In the genomic region with DNA sequence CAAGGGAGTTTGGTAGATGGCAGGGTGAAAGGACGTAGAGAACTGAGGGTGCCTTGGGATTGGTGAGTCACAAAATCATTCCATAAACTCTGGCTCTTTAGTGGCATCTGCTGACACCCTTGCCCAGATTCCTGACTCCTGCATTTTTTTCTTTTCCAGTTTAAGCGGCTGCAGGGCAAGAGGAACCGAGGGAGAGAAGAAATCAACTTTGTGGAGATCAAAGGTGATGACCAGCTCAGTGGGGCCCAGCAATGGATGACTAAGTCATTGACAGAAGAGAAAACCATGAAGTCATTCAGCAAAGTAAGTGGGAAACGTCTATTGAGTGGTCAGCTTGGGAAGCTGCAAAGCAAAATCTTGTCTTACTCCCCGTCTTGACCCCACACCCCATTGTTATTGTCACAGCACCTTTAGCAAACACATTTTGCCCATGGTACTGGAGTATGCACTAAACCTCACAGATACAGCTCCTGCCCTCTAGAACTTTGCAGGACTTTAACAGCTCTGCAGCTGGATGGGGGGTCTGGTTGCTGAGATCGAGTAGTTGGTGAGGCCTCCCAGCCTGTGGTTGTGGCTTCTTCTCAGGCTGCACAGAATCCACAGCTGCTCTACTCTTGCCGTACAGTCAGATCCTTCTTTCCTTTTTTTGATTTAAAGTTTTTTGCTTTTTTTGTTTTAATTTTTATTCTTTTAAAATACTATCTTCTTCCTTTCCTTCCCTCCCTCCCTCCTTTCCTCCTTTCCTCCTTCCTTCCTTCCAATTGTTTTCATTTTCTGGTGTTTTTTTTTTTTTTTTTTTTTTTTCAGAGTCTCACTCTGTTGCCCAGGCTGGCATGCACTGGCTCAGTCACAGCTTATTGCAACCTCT, we compare ENCODE assay signal across 25 cellular contexts. TPM values are rescaled to one million over a fixed set of nuclear protein-coding genes. Genes with fewer than 3 reads are reported as not detected.
A peak's percentile ranks its signal among the peaks of the same experiment; 100 is the strongest.
DNase-seq lines count a peak whose midpoint lies in the region; ATAC-seq and TF ChIP-seq lines count a peak whose summit lies in the region.
"Had no signal": no experiment of that assay in that cellular context is flagged by ENCODE, and none has a peak within 500 bp of the region (broad histone marks: within the 10 kb centered on the region; RNA-seq: fewer than 3 reads in every experiment).

No MANE protein-coding gene starts in this region.

- 74% methylated on average over 7 of the region's 7 CpGs for WGBS in right cardiac atrium

- H3K9me3 ChIP-seq in cardiac muscle cell (ENCODE audit: low read depth), result no peaks in the 10 kb centered on the region
- no peaks in the 10 kb centered on the region for H3K9me3 ChIP-seq in right cardiac atrium (ENCODE audit: control insufficient read depth, low read length)
- H3K9me3 ChIP-seq in colonic mucosa, result no peaks in the 10 kb centered on the region
- H3K9me3 ChIP-seq: BLaER1 treated with 17β-estradiol and CSF1 and Interleukin-3, amounts not matched to agents 10 nM and 100 nM; right atrium auricular region; SK-N-SH; suprapubic skin; vagina had no signal

- no peak overlapping the region for H3K9ac ChIP-seq in colonic mucosa (ENCODE audit: low read depth in 2 of 2, low read length in 2 of 2)
- H3K9ac ChIP-seq: SK-N-SH had no signal

- no peak for ATAC-seq in right cardiac atrium
- ATAC-seq in HG02970 (IDR thresholded peaks at IDR 0.05; ENCODE audit: low FRiP score, unreplicated experiment), result no peak
- ATAC-seq: naive thymus-derived CD4-positive, alpha-beta T cell had no signal

- peak overlapping the region; percentile 23 for H3K27ac ChIP-seq in cardiac muscle cell
- H3K27ac ChIP-seq in right cardiac atrium (ENCODE audit: low read length), result no peak overlapping the region
- H3K27ac ChIP-seq in colonic mucosa, result no peak overlapping the region
- H3K27ac ChIP-seq: BLaER1 treated with 17β-estradiol and CSF1 and Interleukin-3, amounts not matched to agents 10 nM and 100 nM; epithelial cell of prostate; right atrium auricular region; RWPE1; suprapubic skin; vagina had no signal

- no peak overlapping the region for H3K4me3 ChIP-seq in cardiac muscle cell
- no peak overlapping the region for H3K4me3 ChIP-seq in right cardiac atrium (ENCODE audit: low read length)
- H3K4me3 ChIP-seq in colonic mucosa, result no peak overlapping the region
- H3K4me3 ChIP-seq: BLaER1 treated with 17β-estradiol and CSF1 and Interleukin-3, amounts not matched to agents 10 nM and 100 nM; right atrium auricular region; suprapubic skin; vagina had no signal

- H3K4me1 ChIP-seq in cardiac muscle cell (ENCODE audit: low read depth) (no peaks in the 10 kb centered on the region), right cardiac atrium (ENCODE audit: control insufficient read depth, insufficient read depth, low read length) (no peaks in the 10 kb centered on the region), colonic mucosa (no peaks in the 10 kb centered on the region)
- H3K4me1 ChIP-seq: BLaER1 treated with 17β-estradiol and CSF1 and Interleukin-3, amounts not matched to agents 10 nM and 100 nM; right atrium auricular region; suprapubic skin; vagina had no signal

- H3K36me3 ChIP-seq in cardiac muscle cell, result peaks cover 63% of the 10 kb centered on the region
- H3K36me3 ChIP-seq in colonic mucosa, result peaks cover 8% of the 10 kb centered on the region

- intact Hi-C loops in right cardiac atrium (cut with DNase I), result no loop called here
- intact Hi-C loops in colonic mucosa (cut with DNase I), result loop anchor here (10.0 kb wide), 1 partner anchor 130 kb away; a partner anchor contains a TSS

- TF ChIP-seq CTCF in cardiac muscle cell (IDR thresholded peaks at IDR 0.05; ENCODE audit: low read depth, low read length) (no peak), colonic mucosa (IDR thresholded peaks at IDR 0.05) (no peak)

- DNase-seq in cardiac muscle cell (ENCODE audit: low read depth in 1 of 2, low spot score in 1 of 2) (no peak), right cardiac atrium (no peak), RKO (ENCODE audit: low spot score) (peak; percentile 44), glomerular visceral epithelial cell (ENCODE audit: extremely low spot score) (peak; percentile 61), colonic mucosa (no peak), GOT3 (lab: John Stamatoyannopoulos, UW) (no peak), NCI-H1048 (lab: John Stamatoyannopoulos, UW) (no peak)
- DNase-seq: activated CD4-positive, CD25-positive, alpha-beta regulatory T cell; DMS153; foreskin melanocyte; Kasumi-1; kidney; naive thymus-derived CD4-positive, alpha-beta T cell; NCI-H1436; NCI-H510A treated with DMSO at 0.1 percent for 48 hours; SK-N-SH had no signal

- H3K27me3 ChIP-seq in cardiac muscle cell, result no peaks in the 10 kb centered on the region
- H3K27me3 ChIP-seq in right cardiac atrium (ENCODE audit: control insufficient read depth, insufficient read depth), result no peaks in the 10 kb centered on the region
- H3K27me3 ChIP-seq in colonic mucosa, result no peaks in the 10 kb centered on the region
- H3K27me3 ChIP-seq: BLaER1 treated with 17β-estradiol and CSF1 and Interleukin-3, amounts not matched to agents 10 nM and 100 nM; right atrium auricular region; suprapubic skin; vagina had no signal

RNA-seq across cellular contexts. Expression of a gene that starts 21.9 kb away (rescaled TPM):
- total RNA-seq in cardiac muscle cell (2.7 and 3.8 TPM in 2 replicates), right cardiac atrium (1 to 10 TPM in 3 of 4 donors, under 1 TPM in 1; 0.93 to 6.3 (median 2.2) TPM), colonic mucosa (1 to 10 TPM; 1.9 to 3.1 TPM)
- polyA plus RNA-seq in cardiac muscle cell (1.1 and 5.2 TPM in 2 replicates), right cardiac atrium (2.0 TPM)
- total RNA-seq: lung microvascular endothelial cell, osteocyte had no signal
- polyA plus RNA-seq: SK-N-SH had no signal

RNA-seq across cellular contexts. Expression of a gene that starts 27.4 kb away (rescaled TPM):
- total RNA-seq in cardiac muscle cell, result 117 and 126 TPM in 2 replicates
- 118 and 150 TPM in 2 replicates for polyA plus RNA-seq in cardiac muscle cell
- total RNA-seq in right cardiac atrium, result 10 to 100 TPM; 36.3 to 47.1 (median 44.1) TPM
- 36.0 TPM for polyA plus RNA-seq in right cardiac atrium
- total RNA-seq in colonic mucosa, result 10 to 100 TPM; 57.1 to 58.7 TPM

RNA-seq across cellular contexts. Expression of a gene that starts 43.3 kb away (rescaled TPM):
- 207 and 480 TPM in 2 replicates for total RNA-seq in cardiac muscle cell
- 176 and 238 TPM in 2 replicates for polyA plus RNA-seq in cardiac muscle cell
- total RNA-seq in right cardiac atrium, result 100 to 1,000 TPM; 148 to 171 (median 162) TPM
- polyA plus RNA-seq in right cardiac atrium, result 124 TPM
- 100 to 1,000 TPM; 215 to 438 TPM for total RNA-seq in colonic mucosa

RNA-seq across cellular contexts. Expression of a gene that starts 53.9 kb away (rescaled TPM):
- total RNA-seq in cardiac muscle cell (34.9 and 54.1 TPM in 2 replicates), right cardiac atrium (10 to 100 TPM; 63.4 to 88.5 (median 74.9) TPM), colonic mucosa (10 to 100 TPM; 39.1 to 86.7 TPM)
- polyA plus RNA-seq in cardiac muscle cell (70.7 and 77.7 TPM in 2 replicates), right cardiac atrium (145 TPM)

Comparison
In these comparisons a context has a peak if more than half of its experiments do, and no peak if none do; other contexts are left out.
1. DNase-seq: peak in RKO (single experiment) and glomerular visceral epithelial cell (single experiment); none in cardiac muscle cell (0 of 2), right cardiac atrium (0 of 3), colonic mucosa (single experiment), GOT3 (single experiment) and NCI-H1048 (single experiment).